Comparison of ENCODE assay signal across 12 cellular contexts in the genomic region with DNA sequence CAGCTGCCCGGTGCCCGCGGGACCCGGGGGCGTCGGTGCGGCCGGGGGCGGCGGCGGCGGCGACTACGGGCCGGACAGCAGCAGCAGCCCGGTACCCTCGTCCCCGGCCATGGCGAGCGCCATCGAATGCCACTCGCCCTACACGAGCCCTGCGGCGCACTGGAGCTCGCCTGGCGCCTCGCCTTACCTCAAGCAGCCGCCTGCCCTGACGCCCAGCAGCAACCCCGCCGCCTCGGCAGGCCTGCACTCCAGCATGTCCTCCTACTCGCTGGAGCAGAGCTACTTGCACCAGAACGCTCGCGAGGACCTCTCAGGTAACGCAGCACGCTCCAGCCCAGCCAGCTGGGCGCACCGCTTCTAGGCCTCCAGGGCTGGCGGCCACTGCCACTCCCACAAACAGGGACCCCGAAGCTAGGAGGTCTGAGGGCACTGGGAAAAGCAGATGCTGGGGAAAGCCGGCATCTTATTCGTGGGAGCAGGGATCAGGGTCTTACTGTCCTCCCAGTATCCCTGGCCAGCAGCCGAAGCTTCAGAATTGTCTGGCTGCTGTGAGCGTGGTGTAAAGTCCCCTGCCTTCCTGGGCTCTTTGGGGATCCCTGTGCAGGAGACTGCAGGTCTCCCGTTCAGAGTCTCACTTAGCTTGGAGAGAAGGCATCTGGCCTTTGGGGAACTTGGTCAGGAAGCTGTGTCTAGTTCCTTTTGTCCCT. TPM values are rescaled to one million over a fixed set of nuclear protein-coding genes. Genes with fewer than 3 reads are reported as not detected.
DNase-seq lines count a peak whose midpoint lies in the region; ATAC-seq lines count a peak whose summit lies in the region.
"Had no signal": no experiment of that assay in that cellular context is flagged by ENCODE, and none has a peak within 500 bp of the region (broad histone marks: within the 10 kb centered on the region; RNA-seq: fewer than 3 reads in every experiment).

No MANE protein-coding gene starts in this region.

- CTCF ChIA-PET in activated CD4-positive, alpha-beta T cell treated with anti-CD3 and anti-CD28 coated beads for 36 hours (lab: Charles Lee) = interaction anchor here (1.1 to 1.9 kb wide), 3 partner anchors 10 to 798 kb away, joined by 4 to 6 read pairs (median 5); no protein-coding TSS in a partner anchor

- DNase-seq in activated CD4-positive, alpha-beta T cell treated with anti-CD3 and anti-CD28 coated beads for 36 hours = peak; percentile 35
- DNase-seq in activated CD4-positive, alpha-beta T cell treated with anti-CD3 and anti-CD28 coated beads, Interleukin-2, amount 50 U/mL, for 4 hours = no peak
- DNase-seq in adipocyte (ENCODE audit: low read depth) = peak; percentile 65
- DNase-seq in kidney tubule cell (ENCODE audit: low spot score) = peak; percentile 4
- DNase-seq in MV-4-11 (lab: John Stamatoyannopoulos, UW) = no peak
- no peak for DNase-seq in OCI-M1 (lab: John Stamatoyannopoulos, UW)
- no peak for DNase-seq in stimulated activated CD4-positive, alpha-beta T cell treated with anti-CD3 and anti-CD28 coated beads, Interleukin-4, amount 100 ng/mL, for 24 hours
- DNase-seq: activated naive CD4-positive, alpha-beta T cell; AML-193; immature natural killer cell; SHP77 treated with DMSO at 0.1 percent for 48 hours had no signal

- H3K36me3 ChIP-seq in adipocyte (ENCODE audit: control insufficient read depth, insufficient read depth, low read length, severe bottlenecking) = peaks cover 8% of the 10 kb centered on the region
- peaks cover 0 to 9% of the 10 kb centered on the region in 2 donors for H3K36me3 ChIP-seq in stomach smooth muscle (ENCODE audit: control insufficient read depth in 2 of 2, insufficient read depth in 2 of 2, low read length in 2 of 2)

- H3K27me3 ChIP-seq in adipocyte (replicated peaks; ENCODE audit: control insufficient read depth, insufficient read depth, low read length) (no peaks in the 10 kb centered on the region), stomach smooth muscle (ENCODE audit: control insufficient read depth in 1 of 2, insufficient read depth in 2 of 2, low read length in 2 of 2) (peaks cover 0 to 4% of the 10 kb centered on the region in 2 donors)

- no peak overlapping the region for H3K4me3 Mint-ChIP-seq in activated CD4-positive, alpha-beta T cell treated with anti-CD3 and anti-CD28 coated beads for 36 hours

- peaks cover 16% of the 10 kb centered on the region for H3K4me1 ChIP-seq in adipocyte (ENCODE audit: control insufficient read depth, insufficient read depth, low read length)
- H3K4me1 ChIP-seq in stomach smooth muscle (ENCODE audit: control insufficient read depth, insufficient read depth, low read length) = peaks cover 32% of the 10 kb centered on the region

- H3K27me3 Mint-ChIP-seq in activated CD4-positive, alpha-beta T cell treated with anti-CD3 and anti-CD28 coated beads for 36 hours = peaks cover 73% of the 10 kb centered on the region

- intact Hi-C loops in activated CD4-positive, alpha-beta T cell treated with anti-CD3 and anti-CD28 coated beads for 36 hours (cut with DNase I, micrococcal nuclease) = loop anchor here in 1 of 2 experiments (10.0 kb wide), 1 partner anchor 666 kb away; no protein-coding TSS in a partner anchor

- H3K9me3 Mint-ChIP-seq in activated CD4-positive, alpha-beta T cell treated with anti-CD3 and anti-CD28 coated beads for 36 hours (ENCODE audit: low read depth) = no peaks in the 10 kb centered on the region
- H3K9me3 Mint-ChIP-seq: immature natural killer cell had no signal

- ATAC-seq in activated CD4-positive, alpha-beta T cell treated with anti-CD3 and anti-CD28 coated beads for 36 hours = peak; percentile 33

- no peak overlapping the region for H3K27ac Mint-ChIP-seq in activated CD4-positive, alpha-beta T cell treated with anti-CD3 and anti-CD28 coated beads for 36 hours
- H3K27ac Mint-ChIP-seq: immature natural killer cell had no signal

- peak overlapping the region; percentile 83 for H3K4me3 ChIP-seq in adipocyte (ENCODE audit: low read length)
- peak overlapping the region; percentile 81 to 93 for H3K4me3 ChIP-seq in stomach smooth muscle (ENCODE audit: low read length in 2 of 2)

- POLR2A ChIA-PET in activated CD4-positive, alpha-beta T cell treated with anti-CD3 and anti-CD28 coated beads for 36 hours (lab: Charles Lee) = interaction anchor here (1.2 kb wide), 1 partner anchor 1089 kb away, joined by 4 read pairs; no protein-coding TSS in a partner anchor

- H3K27ac ChIP-seq in stomach smooth muscle (ENCODE audit: low read length) = peak overlapping the region; percentile 93

- H3K9me3 ChIP-seq in adipocyte (ENCODE audit: control insufficient read depth, low read length) (no peaks in the 10 kb centered on the region), stomach smooth muscle (ENCODE audit: control insufficient read depth in 2 of 2, low read length in 2 of 2) (no peaks in the 10 kb centered on the region)

- H3K4me1 Mint-ChIP-seq in activated CD4-positive, alpha-beta T cell treated with anti-CD3 and anti-CD28 coated beads for 36 hours = peaks cover 11% of the 10 kb centered on the region

- H3K36me3 Mint-ChIP-seq in activated CD4-positive, alpha-beta T cell treated with anti-CD3 and anti-CD28 coated beads for 36 hours (ENCODE audit: low read depth) = no peaks in the 10 kb centered on the region
- H3K36me3 Mint-ChIP-seq: immature natural killer cell had no signal

- H3K9ac ChIP-seq in adipocyte (ENCODE audit: low read length) (peak overlapping the region; percentile 87), stomach smooth muscle (ENCODE audit: low read length in 2 of 2) (peak overlapping the region; percentile 77 to 91)

RNA-seq across cellular contexts. Expression of a gene that starts 1.6 kb away (rescaled TPM):
- total RNA-seq in activated CD4-positive, alpha-beta T cell treated with anti-CD3 and anti-CD28 coated beads for 36 hours = not detected

Comparison
In these comparisons a context has a peak if more than half of its experiments do, and no peak if none do; other contexts are left out.
1. DNase-seq: peak in activated CD4-positive, alpha-beta T cell treated with anti-CD3 and anti-CD28 coated beads for 36 hours (single experiment), adipocyte (single experiment) and kidney tubule cell (single experiment); none in activated CD4-positive, alpha-beta T cell treated with anti-CD3 and anti-CD28 coated beads, Interleukin-2, amount 50 U/mL, for 4 hours (0 of 2), MV-4-11 (single experiment), OCI-M1 (single experiment) and stimulated activated CD4-positive, alpha-beta T cell treated with anti-CD3 and anti-CD28 coated beads, Interleukin-4, amount 100 ng/mL, for 24 hours (single experiment).